ENCODE assay signal across 8 cellular contexts in genomic region chr11:8962827-8963226, GRCh38. TPM values are rescaled to one million over a fixed set of nuclear protein-coding genes. Genes with fewer than 3 reads are reported as not detected.
DNase-seq lines count a peak whose midpoint lies in the region; ATAC-seq and TF ChIP-seq lines count a peak whose summit lies in the region.
"Had no signal": no experiment of that assay in that cellular context is flagged by ENCODE, and none has a peak within 500 bp of the region (broad histone marks: within the 10 kb centered on the region; RNA-seq: fewer than 3 reads in every experiment).

No MANE protein-coding gene starts in this region.

- TF ChIP-seq POLR2A in HCT116 (IDR thresholded peaks at IDR 0.05; ENCODE audit: borderline replicate concordance, extremely low read depth, insufficient read depth, insufficient read length), result no peak
- no peak for TF ChIP-seq POLR2A in spleen (IDR thresholded peaks at IDR 0.05)

- RAD21 ChIA-PET in HCT116 (lab: Charles Lee; ENCODE audit: low non-redundant PET in 1 of 2, low total read pairs in 2 of 2, uncharacterized antibody in 2 of 2, unreplicated experiment in 2 of 2), result no interaction called here

- no peaks in the 10 kb centered on the region for H3K9me2 ChIP-seq in HCT116 (ENCODE audit: insufficient read depth)

- no peak for ATAC-seq in HCT116
- no peak for ATAC-seq in GM21717 (IDR thresholded peaks at IDR 0.05; ENCODE audit: unreplicated experiment)

- H3K36me3 ChIP-seq in HCT116 (ENCODE audit: control insufficient read depth in 1 of 2, insufficient read depth in 2 of 2, low read length in 2 of 2), result no peaks in the 10 kb centered on the region
- H3K36me3 ChIP-seq in spleen, result peaks cover 0 to 33% (median 0%) of the 10 kb centered on the region in 6 donors

- CTCF ChIA-PET in HCT116 (lab: Charles Lee), result no interaction called here

- H2AFZ ChIP-seq in HCT116 (ENCODE audit: low read depth, low read length, poor library complexity, severe bottlenecking), result no peak overlapping the region

- H3K79me2 ChIP-seq in HCT116 (ENCODE audit: insufficient read depth, low read length), result peaks cover 45% of the 10 kb centered on the region

- H3K4me3 ChIP-seq in HCT116 (replicated peaks in 1 of 2; ENCODE audit: low read depth in 1 of 2, low read length in 2 of 2), result peak overlapping the region; percentile 85 to 88
- H3K4me3 ChIP-seq in fibroblast of pulmonary artery (replicated peaks; ENCODE audit: low read depth, low read length), result peak overlapping the region; percentile 90
- H3K4me3 ChIP-seq in spleen, result peak overlapping the region in 5 of 8 donors; percentile 74 to 92 (median 79)

- POLR2A ChIA-PET in HCT116 (lab: Charles Lee), result interaction anchor here (1.5 kb wide), 1 partner anchor 14 kb away, joined by 3 read pairs; no protein-coding TSS in a partner anchor

- H4K20me1 ChIP-seq in HCT116 (ENCODE audit: insufficient read depth), result no peaks in the 10 kb centered on the region

- DNase-seq in HCT116 (ENCODE audit: low read depth, low spot score) (no peak), fibroblast of pulmonary artery (ENCODE audit: low read depth) (no peak), spleen (no peak), NCI-H128 (lab: John Stamatoyannopoulos, UW; ENCODE audit: unreplicated experiment) (no peak), NCI-H1436 treated with DMSO at 0.1 percent for 48 hours (lab: John Stamatoyannopoulos, UW) (no peak)

- no peak overlapping the region for H3K27ac ChIP-seq in HCT116 (ENCODE audit: low read depth, low read length)
- peak overlapping the region; percentile 91 for H3K27ac ChIP-seq in VCaP
- peak overlapping the region in 6 of 8 donors; percentile 31 to 99 (median 95) for H3K27ac ChIP-seq in spleen

- intact Hi-C loops in HCT116 (cut with micrococcal nuclease) (loop anchor here (5.0 kb wide), 2 partner anchors 174 to 276 kb away; no protein-coding TSS in a partner anchor), spleen (cut with DNase I; ENCODE audit: low total_unique reads) (loop anchor here (5.0 to 10.0 kb wide), 2 partner anchors 51 to 278 kb away; partner anchors contain the start of genes AKIP1, RPL27A and TRIM66)

- no peak for TF ChIP-seq RAD21 in HCT116 (IDR thresholded peaks at IDR 0.05; ENCODE audit: low read depth)

- no peaks in the 10 kb centered on the region for H3K9me3 ChIP-seq in HCT116 (ENCODE audit: control insufficient read depth in 1 of 2, insufficient read depth in 1 of 2, low read depth in 1 of 2, low read length in 2 of 2)
- H3K9me3 ChIP-seq in spleen, result no peaks in the 10 kb centered on the region

- peak overlapping the region; percentile 84 for H3K4me2 ChIP-seq in HCT116 (ENCODE audit: low read length)

- H3K4me1 ChIP-seq in HCT116 (ENCODE audit: control insufficient read depth in 1 of 2, insufficient read depth in 2 of 2, low read length in 2 of 2) (peaks cover 10 to 25% of the 10 kb centered on the region in 2 experiments), spleen (peaks cover 23 to 71% (median 53%) of the 10 kb centered on the region in 6 donors)

- peak overlapping the region; percentile 93 for H3K9ac ChIP-seq in HCT116 (ENCODE audit: low read length)

- WGBS in spleen, 5 donors, result 25 to 44% (median 40%) methylated on average over 2 of the region's 2 CpGs

- H3K27me3 ChIP-seq in HCT116 (ENCODE audit: insufficient read depth, low read length), result no peaks in the 10 kb centered on the region
- H3K27me3 ChIP-seq in spleen (replicated peaks in 1 of 7), result no peaks in the 10 kb centered on the region

- BruUV-seq in HCT116 (replicated peaks; lab: Mats Ljungman, UMichigan), result TSS peak; percentile 37

- no peak for TF ChIP-seq CTCF in HCT116 (IDR thresholded peaks at IDR 0.05 in 2 of 3, conservative IDR thresholded peaks at IDR 0.05 in 1 of 3; ENCODE audit: borderline replicate concordance in 1 of 3, insufficient read depth in 1 of 3, low read depth in 2 of 3, low read length in 2 of 3)
- no peak for TF ChIP-seq CTCF in VCaP (conservative IDR thresholded peaks at IDR 0.05)
- TF ChIP-seq CTCF in fibroblast of pulmonary artery (IDR thresholded peaks at IDR 0.05; ENCODE audit: low read length, missing control alignments), result no peak
- TF ChIP-seq CTCF in spleen (IDR thresholded peaks at IDR 0.05 in 8 of 11, conservative IDR thresholded peaks at IDR 0.05 in 3 of 11), result no peak

TF ChIP-seq in HCT116, 20 proteins besides CTCF, POLR2A, EP300 and RAD21:
- TF ChIP-seq ATF3 (IDR thresholded peaks at IDR 0.05), result no peak
- no peak for TF ChIP-seq JUND (IDR thresholded peaks at IDR 0.05)
- no peak for TF ChIP-seq TCF7L2 (IDR thresholded peaks at IDR 0.05; ENCODE audit: borderline replicate concordance, extremely low read depth, insufficient read depth, insufficient read length)
- no peak for TF ChIP-seq YY1 (IDR thresholded peaks at IDR 0.05; ENCODE audit: extremely low read depth, insufficient replicate concordance, low read depth, low read length)
- no peak for TF ChIP-seq MAX (IDR thresholded peaks at IDR 0.05)
- no peak for TF ChIP-seq ELF1 (IDR thresholded peaks at IDR 0.05; ENCODE audit: borderline replicate concordance, low read depth)
- TF ChIP-seq CEBPB (IDR thresholded peaks at IDR 0.05; ENCODE audit: low read depth), result no peak
- no peak for TF ChIP-seq SP1 (IDR thresholded peaks at IDR 0.05; ENCODE audit: low read depth)
- TF ChIP-seq ZNF274 (IDR thresholded peaks at IDR 0.05; ENCODE audit: low read depth, low read length), result no peak
- no peak for TF ChIP-seq CBX3 (IDR thresholded peaks at IDR 0.05; ENCODE audit: low read depth)
- no peak for TF ChIP-seq EGR1 (IDR thresholded peaks at IDR 0.05; ENCODE audit: low read depth)
- no peak for TF ChIP-seq EZH2 (IDR thresholded peaks at IDR 0.05)

RNA-seq across cellular contexts. Expression of gene TMEM9B, which starts 1.4 kb away (rescaled TPM):
- total RNA-seq in HCT116 (2021; ENCODE audit: unreplicated experiment), result 26.8 TPM
- polyA plus RNA-seq in HCT116 (2012), result 14.9 and 19.6 TPM in 2 replicates
- 10 to 100 TPM; 31.5 to 56.5 (median 46.0) TPM for total RNA-seq in spleen
- polyA plus RNA-seq in spleen, result 10 to 100 TPM; 30.2 to 39.5 (median 34.2) TPM

RNA-seq across cellular contexts. Expression of gene ASCL3, which starts 20.0 kb away (rescaled TPM):
- total RNA-seq in HCT116 (2021; ENCODE audit: unreplicated experiment) (not detected), spleen (not detected)
- polyA plus RNA-seq in HCT116 (2012), result not detected in 2 replicates
- not detected for polyA plus RNA-seq in spleen
- total RNA-seq: liver had no signal
- polyA plus RNA-seq: liver had no signal

RNA-seq across cellular contexts. Expression of gene C11orf16, which starts 30.1 kb away (rescaled TPM):
- total RNA-seq in HCT116 (2021; ENCODE audit: unreplicated experiment) (not detected), spleen (not detected)
- polyA plus RNA-seq in HCT116 (2012), result not detected in 2 replicates
- polyA plus RNA-seq in spleen, result not detected
- total RNA-seq: liver had no signal
- polyA plus RNA-seq: liver had no signal

RNA-seq across cellular contexts. Expression of gene NRIP3, which starts 41.0 kb away (rescaled TPM):
- total RNA-seq in HCT116 (2021; ENCODE audit: unreplicated experiment) (0.15 TPM), spleen (1 to 10 TPM in 2 of 7 donors, under 1 TPM in 5; 0.39 to 1.8 (median 0.77) TPM)
- polyA plus RNA-seq in HCT116 (2012), result 0.01 and 0.10 TPM in 2 replicates
- polyA plus RNA-seq in spleen, result under 1 TPM; 0.02 to 0.22 (median 0.08) TPM

RNA-seq across cellular contexts. Expression of gene AKIP1, which starts 51.8 kb away (rescaled TPM):
- total RNA-seq in HCT116 (2021; ENCODE audit: unreplicated experiment), result 30.3 TPM
- 29.3 and 36.8 TPM in 2 replicates for polyA plus RNA-seq in HCT116 (2012)
- 10 to 100 TPM; 17.7 to 33.6 (median 26.6) TPM for total RNA-seq in spleen
- polyA plus RNA-seq in spleen, result 10 to 100 TPM in 2 of 3 donors, 1 to 10 TPM in 1; 9.8 to 25.3 (median 17.0) TPM
